ENCODE assay signal across 1 cellular context in the genomic region with DNA sequence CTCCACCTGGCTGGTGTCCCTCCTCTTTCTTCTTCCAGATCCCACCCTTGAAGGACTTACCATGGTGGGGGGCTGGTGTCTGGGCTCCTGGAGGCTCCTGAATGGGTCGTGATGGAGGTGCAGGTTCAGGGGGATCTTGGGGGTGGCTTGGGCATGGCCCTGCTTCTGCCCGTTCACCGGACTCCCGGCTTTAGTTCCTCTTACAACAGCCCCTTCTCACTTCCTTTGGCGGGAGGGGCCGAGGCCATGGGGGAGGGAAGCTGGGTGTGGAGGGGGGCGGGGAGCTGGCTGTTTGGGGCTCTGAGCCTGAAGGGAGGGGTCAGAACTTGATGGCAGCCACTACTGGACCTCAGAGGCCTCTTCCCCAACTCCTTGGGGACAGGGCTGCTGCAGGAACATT.
TF ChIP-seq lines count a peak whose summit lies in the region.

A gene (minus strand): TSS at position 196 of the 400 bp plus-strand sequence. CDS start 133 bp downstream, at position 63.

TF ChIP-seq in WTC11, 78 proteins besides CTCF, POLR2A, EP300 and RAD21 (continued from another document):
- TF ChIP-seq, protein P1, sequence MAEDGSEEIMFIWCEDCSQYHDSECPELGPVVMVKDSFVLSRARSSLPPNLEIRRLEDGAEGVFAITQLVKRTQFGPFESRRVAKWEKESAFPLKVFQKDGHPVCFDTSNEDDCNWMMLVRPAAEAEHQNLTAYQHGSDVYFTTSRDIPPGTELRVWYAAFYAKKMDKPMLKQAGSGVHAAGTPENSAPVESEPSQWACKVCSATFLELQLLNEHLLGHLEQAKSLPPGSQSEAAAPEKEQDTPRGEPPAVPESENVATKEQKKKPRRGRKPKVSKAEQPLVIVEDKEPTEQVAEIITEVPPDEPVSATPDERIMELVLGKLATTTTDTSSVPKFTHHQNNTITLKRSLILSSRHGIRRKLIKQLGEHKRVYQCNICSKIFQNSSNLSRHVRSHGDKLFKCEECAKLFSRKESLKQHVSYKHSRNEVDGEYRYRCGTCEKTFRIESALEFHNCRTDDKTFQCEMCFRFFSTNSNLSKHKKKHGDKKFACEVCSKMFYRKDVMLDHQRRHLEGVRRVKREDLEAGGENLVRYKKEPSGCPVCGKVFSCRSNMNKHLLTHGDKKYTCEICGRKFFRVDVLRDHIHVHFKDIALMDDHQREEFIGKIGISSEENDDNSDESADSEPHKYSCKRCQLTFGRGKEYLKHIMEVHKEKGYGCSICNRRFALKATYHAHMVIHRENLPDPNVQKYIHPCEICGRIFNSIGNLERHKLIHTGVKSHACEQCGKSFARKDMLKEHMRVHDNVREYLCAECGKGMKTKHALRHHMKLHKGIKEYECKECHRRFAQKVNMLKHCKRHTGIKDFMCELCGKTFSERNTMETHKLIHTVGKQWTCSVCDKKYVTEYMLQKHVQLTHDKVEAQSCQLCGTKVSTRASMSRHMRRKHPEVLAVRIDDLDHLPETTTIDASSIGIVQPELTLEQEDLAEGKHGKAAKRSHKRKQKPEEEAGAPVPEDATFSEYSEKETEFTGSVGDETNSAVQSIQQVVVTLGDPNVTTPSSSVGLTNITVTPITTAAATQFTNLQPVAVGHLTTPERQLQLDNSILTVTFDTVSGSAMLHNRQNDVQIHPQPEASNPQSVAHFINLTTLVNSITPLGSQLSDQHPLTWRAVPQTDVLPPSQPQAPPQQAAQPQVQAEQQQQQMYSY (CRISPR knock-in tag; IDR thresholded peaks at IDR 0.05) = no peak
- TF ChIP-seq, protein P2, sequence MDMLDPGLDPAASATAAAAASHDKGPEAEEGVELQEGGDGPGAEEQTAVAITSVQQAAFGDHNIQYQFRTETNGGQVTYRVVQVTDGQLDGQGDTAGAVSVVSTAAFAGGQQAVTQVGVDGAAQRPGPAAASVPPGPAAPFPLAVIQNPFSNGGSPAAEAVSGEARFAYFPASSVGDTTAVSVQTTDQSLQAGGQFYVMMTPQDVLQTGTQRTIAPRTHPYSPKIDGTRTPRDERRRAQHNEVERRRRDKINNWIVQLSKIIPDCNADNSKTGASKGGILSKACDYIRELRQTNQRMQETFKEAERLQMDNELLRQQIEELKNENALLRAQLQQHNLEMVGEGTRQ (CRISPR knock-in tag; IDR thresholded peaks at IDR 0.05) = no peak
- TF ChIP-seq, protein P3, sequence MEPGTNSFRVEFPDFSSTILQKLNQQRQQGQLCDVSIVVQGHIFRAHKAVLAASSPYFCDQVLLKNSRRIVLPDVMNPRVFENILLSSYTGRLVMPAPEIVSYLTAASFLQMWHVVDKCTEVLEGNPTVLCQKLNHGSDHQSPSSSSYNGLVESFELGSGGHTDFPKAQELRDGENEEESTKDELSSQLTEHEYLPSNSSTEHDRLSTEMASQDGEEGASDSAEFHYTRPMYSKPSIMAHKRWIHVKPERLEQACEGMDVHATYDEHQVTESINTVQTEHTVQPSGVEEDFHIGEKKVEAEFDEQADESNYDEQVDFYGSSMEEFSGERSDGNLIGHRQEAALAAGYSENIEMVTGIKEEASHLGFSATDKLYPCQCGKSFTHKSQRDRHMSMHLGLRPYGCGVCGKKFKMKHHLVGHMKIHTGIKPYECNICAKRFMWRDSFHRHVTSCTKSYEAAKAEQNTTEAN (CRISPR knock-in tag; IDR thresholded peaks at IDR 0.05) = no peak
- no peak for TF ChIP-seq FOXP1 (CRISPR knock-in tag; IDR thresholded peaks at IDR 0.05; ENCODE audit: borderline replicate concordance)
- TF ChIP-seq KAT7 (CRISPR knock-in tag; IDR thresholded peaks at IDR 0.05; ENCODE audit: borderline replicate concordance) = no peak
- TF ChIP-seq, protein P4, sequence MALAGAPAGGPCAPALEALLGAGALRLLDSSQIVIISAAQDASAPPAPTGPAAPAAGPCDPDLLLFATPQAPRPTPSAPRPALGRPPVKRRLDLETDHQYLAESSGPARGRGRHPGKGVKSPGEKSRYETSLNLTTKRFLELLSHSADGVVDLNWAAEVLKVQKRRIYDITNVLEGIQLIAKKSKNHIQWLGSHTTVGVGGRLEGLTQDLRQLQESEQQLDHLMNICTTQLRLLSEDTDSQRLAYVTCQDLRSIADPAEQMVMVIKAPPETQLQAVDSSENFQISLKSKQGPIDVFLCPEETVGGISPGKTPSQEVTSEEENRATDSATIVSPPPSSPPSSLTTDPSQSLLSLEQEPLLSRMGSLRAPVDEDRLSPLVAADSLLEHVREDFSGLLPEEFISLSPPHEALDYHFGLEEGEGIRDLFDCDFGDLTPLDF (CRISPR knock-in tag; IDR thresholded peaks at IDR 0.05) = no peak
- TF ChIP-seq SP1 (CRISPR knock-in tag; conservative IDR thresholded peaks at IDR 0.05) = no peak
- TF ChIP-seq, protein P5, sequence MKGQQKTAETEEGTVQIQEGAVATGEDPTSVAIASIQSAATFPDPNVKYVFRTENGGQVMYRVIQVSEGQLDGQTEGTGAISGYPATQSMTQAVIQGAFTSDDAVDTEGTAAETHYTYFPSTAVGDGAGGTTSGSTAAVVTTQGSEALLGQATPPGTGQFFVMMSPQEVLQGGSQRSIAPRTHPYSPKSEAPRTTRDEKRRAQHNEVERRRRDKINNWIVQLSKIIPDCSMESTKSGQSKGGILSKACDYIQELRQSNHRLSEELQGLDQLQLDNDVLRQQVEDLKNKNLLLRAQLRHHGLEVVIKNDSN (CRISPR knock-in tag; IDR thresholded peaks at IDR 0.05) = no peak
